ENCODE assay signal across 8 cellular contexts in the genomic region with DNA sequence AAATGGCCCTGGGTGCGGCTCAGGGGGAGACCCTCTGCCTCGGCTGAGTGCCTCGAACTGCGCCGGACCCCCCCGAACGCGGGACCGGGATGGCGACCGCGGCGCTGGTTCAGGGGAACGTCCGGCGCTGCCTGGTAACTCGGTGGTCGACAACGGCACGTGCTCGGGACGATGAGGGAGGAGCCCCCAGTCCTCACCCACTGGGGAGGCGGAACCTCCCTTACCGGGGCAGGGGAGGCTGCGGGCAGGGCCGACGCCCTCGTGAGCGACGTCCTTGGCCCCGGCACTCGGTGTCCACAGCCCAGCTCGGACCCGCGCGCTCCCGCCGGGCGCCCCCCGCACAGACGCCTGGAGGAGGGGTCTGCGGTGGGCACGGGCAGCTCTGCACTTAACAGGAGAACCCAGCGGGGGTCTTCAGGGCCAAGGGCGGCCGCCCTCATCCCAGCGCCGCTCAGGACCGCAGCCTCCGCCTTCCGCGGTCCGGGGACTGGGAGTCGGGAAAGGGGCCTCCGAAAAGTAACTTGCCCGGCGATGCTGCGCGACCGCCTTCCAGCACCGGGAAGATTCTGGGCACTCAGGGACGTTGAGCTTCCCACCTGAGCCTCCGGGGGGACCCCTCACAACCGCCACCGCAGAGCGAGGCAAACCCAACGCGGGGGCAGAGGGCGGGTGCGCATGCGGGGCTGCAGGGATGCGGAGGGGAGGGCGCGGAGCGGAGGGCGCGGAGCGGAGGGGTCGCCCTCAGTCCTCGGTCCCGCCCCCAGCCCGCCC. TPM values are rescaled to one million over a fixed set of nuclear protein-coding genes. Genes with fewer than 3 reads are reported as not detected.
DNase-seq lines count a peak whose midpoint lies in the region; ATAC-seq and TF ChIP-seq lines count a peak whose summit lies in the region.

No MANE protein-coding gene starts in this region.

- 16% methylated on average over 48 of the region's 82 CpGs for WGBS in mesenchymal stem cell

- H3K27ac ChIP-seq in colonic mucosa (no peak overlapping the region), mesenchymal stem cell (ENCODE audit: low read length, poor library complexity, severe bottlenecking) (no peak overlapping the region), upper lobe of right lung (no peak overlapping the region)
- H3K27ac ChIP-seq in CD4-positive, alpha-beta memory T cell (ENCODE audit: low read depth, low read length) = no peak overlapping the region

- peak overlapping the region; percentile 2 for H4K91ac ChIP-seq in mesenchymal stem cell (ENCODE audit: low read length)

- CTCF ChIA-PET in CD4-positive, alpha-beta memory T cell (lab: Charles Lee; ENCODE audit: partially characterized antibody) = interaction anchor here (0.8 kb wide), 1 partner anchor 66 kb away, joined by 3 read pairs; no protein-coding TSS in a partner anchor

- H2BK12ac ChIP-seq in mesenchymal stem cell (ENCODE audit: low read length in 2 of 2) = peak overlapping the region in 1 of 2 experiments; percentile 71

- POLR2A ChIA-PET in CD4-positive, alpha-beta memory T cell (lab: Charles Lee; ENCODE audit: partially characterized antibody) = interaction anchor here (3.1 kb wide), 1 partner anchor 15 kb away, joined by 11 read pairs; a partner anchor contains a TSS

- peaks cover 5% of the 10 kb centered on the region for H3K4me1 ChIP-seq in colonic mucosa
- H3K4me1 ChIP-seq in mesenchymal stem cell (ENCODE audit: control insufficient read depth, insufficient read depth, low read depth, low read length) = peaks cover 40% of the 10 kb centered on the region
- H3K4me1 ChIP-seq in upper lobe of right lung = peaks cover 7% of the 10 kb centered on the region
- peaks cover 27% of the 10 kb centered on the region for H3K4me1 ChIP-seq in CD4-positive, alpha-beta memory T cell (ENCODE audit: insufficient read depth, low read length)

- H3K14ac ChIP-seq in mesenchymal stem cell (ENCODE audit: low read length in 2 of 2) = peak overlapping the region in 1 of 2 experiments; percentile 77

- H3K27me3 Mint-ChIP-seq in activated naive CD8-positive, alpha-beta T cell treated with anti-CD3 and anti-CD28 coated beads, Interleukin-2, amount 50 U/mL, for 24 hours = peaks cover 41% of the 10 kb centered on the region
- H3K27me3 Mint-ChIP-seq in activated naive CD8-positive, alpha-beta T cell treated with anti-CD3 and anti-CD28 coated beads for 36 hours = peaks cover 52% of the 10 kb centered on the region
- H3K27me3 Mint-ChIP-seq in CD4-positive, alpha-beta memory T cell = peaks cover 18 to 23% of the 10 kb centered on the region in 2 donors

- H3K4me3 ChIP-seq in colonic mucosa (peak overlapping the region; percentile 54), mesenchymal stem cell (ENCODE audit: insufficient read depth in 1 of 2, low read depth in 1 of 2, low read length in 2 of 2) (peak overlapping the region in 1 of 2 experiments; percentile 49), upper lobe of right lung (peak overlapping the region; percentile 59)
- H3K4me3 ChIP-seq in CD4-positive, alpha-beta memory T cell (ENCODE audit: low read length in 2 of 2) = no peak overlapping the region

- peak overlapping the region in 1 of 2 experiments; percentile 96 for H3K23ac ChIP-seq in mesenchymal stem cell (ENCODE audit: low read length in 2 of 2)

- no peak overlapping the region for H2AK5ac ChIP-seq in mesenchymal stem cell (ENCODE audit: low read length, severe bottlenecking)

- H3K27me3 ChIP-seq in colonic mucosa = peaks cover 14% of the 10 kb centered on the region
- H3K27me3 ChIP-seq in mesenchymal stem cell (ENCODE audit: control insufficient read depth in 1 of 2, insufficient read depth in 1 of 2, low read length in 2 of 2) = peaks cover 16 to 72% of the 10 kb centered on the region in 2 experiments
- H3K27me3 ChIP-seq in upper lobe of right lung = peaks cover 34% of the 10 kb centered on the region
- H3K27me3 ChIP-seq in CD4-positive, alpha-beta memory T cell (ENCODE audit: insufficient read depth, low read length) = peaks cover 26% of the 10 kb centered on the region

- peak overlapping the region; percentile 14 to 72 for H3K18ac ChIP-seq in mesenchymal stem cell (ENCODE audit: low read depth in 1 of 2, low read length in 2 of 2)

- intact Hi-C loops in colonic mucosa (cut with DNase I) = no loop called here
- intact Hi-C loops in upper lobe of right lung (cut with DNase I) = no loop called here
- intact Hi-C loops in CD4-positive, alpha-beta memory T cell (cut with micrococcal nuclease) = no loop called here

- H3K79me1 ChIP-seq in mesenchymal stem cell (replicated peaks; ENCODE audit: low read length, poor library complexity, severe bottlenecking) = peaks cover 4% of the 10 kb centered on the region

- peak overlapping the region in 1 of 2 experiments; percentile 12 for H3K4ac ChIP-seq in mesenchymal stem cell (ENCODE audit: low read depth in 1 of 2, low read length in 2 of 2)

- no peaks in the 10 kb centered on the region for H3K36me3 Mint-ChIP-seq in activated naive CD8-positive, alpha-beta T cell treated with anti-CD3 and anti-CD28 coated beads, Interleukin-2, amount 50 U/mL, for 24 hours (ENCODE audit: low read depth)
- no peaks in the 10 kb centered on the region for H3K36me3 Mint-ChIP-seq in activated naive CD8-positive, alpha-beta T cell treated with anti-CD3 and anti-CD28 coated beads for 36 hours
- H3K36me3 Mint-ChIP-seq in CD4-positive, alpha-beta memory T cell = no peaks in the 10 kb centered on the region

- peak overlapping the region; percentile 29 for H4K8ac ChIP-seq in mesenchymal stem cell (ENCODE audit: low read length)

- no peak overlapping the region for H2AFZ ChIP-seq in mesenchymal stem cell (ENCODE audit: low read depth, low read length)

- no peak for TF ChIP-seq CTCF in colonic mucosa (IDR thresholded peaks at IDR 0.05)
- no peak for TF ChIP-seq CTCF in upper lobe of right lung (IDR thresholded peaks at IDR 0.05)

- peak overlapping the region; percentile 74 for H2BK15ac ChIP-seq in mesenchymal stem cell (ENCODE audit: low read depth, poor library complexity, severe bottlenecking)

- no peak overlapping the region for H2BK120ac ChIP-seq in mesenchymal stem cell (ENCODE audit: low read depth, low read length)

- H3K27ac Mint-ChIP-seq in activated naive CD8-positive, alpha-beta T cell treated with anti-CD3 and anti-CD28 coated beads, Interleukin-2, amount 50 U/mL, for 24 hours = no peak overlapping the region
- no peak overlapping the region for H3K27ac Mint-ChIP-seq in activated naive CD8-positive, alpha-beta T cell treated with anti-CD3 and anti-CD28 coated beads for 36 hours
- H3K27ac Mint-ChIP-seq in CD4-positive, alpha-beta memory T cell = no peak overlapping the region

- no peak overlapping the region for H2BK5ac ChIP-seq in mesenchymal stem cell (ENCODE audit: low read depth, low read length, poor library complexity, severe bottlenecking)

- H3K9ac ChIP-seq in colonic mucosa (ENCODE audit: low read depth in 2 of 2, low read length in 2 of 2) = peak overlapping the region in 1 of 2 donors; percentile 73
- H3K9ac ChIP-seq in mesenchymal stem cell (ENCODE audit: low read length) = no peak overlapping the region

- H3K9me3 ChIP-seq in colonic mucosa (no peaks in the 10 kb centered on the region), mesenchymal stem cell (ENCODE audit: control insufficient read depth, low read length) (no peaks in the 10 kb centered on the region), upper lobe of right lung (no peaks in the 10 kb centered on the region)
- H3K9me3 ChIP-seq in CD4-positive, alpha-beta memory T cell (ENCODE audit: control insufficient read depth in 1 of 2, low read length in 2 of 2) = no peaks in the 10 kb centered on the region

- peak overlapping the region; percentile 45 for H3K4me2 ChIP-seq in mesenchymal stem cell (ENCODE audit: low read length, poor library complexity, severe bottlenecking)

- no peak for TF ChIP-seq POLR2A in erythroblast (IDR thresholded peaks at IDR 0.05; ENCODE audit: low read length)

- no peaks in the 10 kb centered on the region for H3K9me3 Mint-ChIP-seq in activated naive CD8-positive, alpha-beta T cell treated with anti-CD3 and anti-CD28 coated beads, Interleukin-2, amount 50 U/mL, for 24 hours
- H3K9me3 Mint-ChIP-seq in activated naive CD8-positive, alpha-beta T cell treated with anti-CD3 and anti-CD28 coated beads for 36 hours = no peaks in the 10 kb centered on the region
- H3K9me3 Mint-ChIP-seq in CD4-positive, alpha-beta memory T cell = no peaks in the 10 kb centered on the region

- no peak for ATAC-seq in activated naive CD8-positive, alpha-beta T cell treated with anti-CD3 and anti-CD28 coated beads, Interleukin-2, amount 50 U/mL, for 24 hours
- ATAC-seq in upper lobe of right lung (no peak), HG02571 (IDR thresholded peaks at IDR 0.05; ENCODE audit: unreplicated experiment) (no peak)

- peak; percentile 6 for DNase-seq in activated naive CD8-positive, alpha-beta T cell treated with anti-CD3 and anti-CD28 coated beads, Interleukin-2, amount 50 U/mL, for 24 hours
- no peak for DNase-seq in activated naive CD8-positive, alpha-beta T cell treated with anti-CD3 and anti-CD28 coated beads for 36 hours
- DNase-seq in colonic mucosa (no peak), mesenchymal stem cell (no peak), upper lobe of right lung (peak; percentile 67), erythroblast (lab: John Stamatoyannopoulos, UW) (no peak)
- DNase-seq in CD4-positive, alpha-beta memory T cell = no peak

- H3K36me3 ChIP-seq in colonic mucosa = no peaks in the 10 kb centered on the region
- H3K36me3 ChIP-seq in mesenchymal stem cell (ENCODE audit: control insufficient read depth in 1 of 2, insufficient read depth in 2 of 2, low read depth in 1 of 2, low read length in 2 of 2) = peaks cover 0 to 7% of the 10 kb centered on the region in 2 experiments
- no peaks in the 10 kb centered on the region for H3K36me3 ChIP-seq in upper lobe of right lung
- H3K36me3 ChIP-seq in CD4-positive, alpha-beta memory T cell (ENCODE audit: insufficient read depth, low read length) = no peaks in the 10 kb centered on the region

- H3K4me1 Mint-ChIP-seq in activated naive CD8-positive, alpha-beta T cell treated with anti-CD3 and anti-CD28 coated beads, Interleukin-2, amount 50 U/mL, for 24 hours = peaks cover 13% of the 10 kb centered on the region
- H3K4me1 Mint-ChIP-seq in activated naive CD8-positive, alpha-beta T cell treated with anti-CD3 and anti-CD28 coated beads for 36 hours = peaks cover 5% of the 10 kb centered on the region
- peaks cover 4 to 21% (median 5%) of the 10 kb centered on the region in 4 donors for H3K4me1 Mint-ChIP-seq in CD4-positive, alpha-beta memory T cell

- H3K4me3 Mint-ChIP-seq in activated naive CD8-positive, alpha-beta T cell treated with anti-CD3 and anti-CD28 coated beads, Interleukin-2, amount 50 U/mL, for 24 hours = no peak overlapping the region
- no peak overlapping the region for H3K4me3 Mint-ChIP-seq in activated naive CD8-positive, alpha-beta T cell treated with anti-CD3 and anti-CD28 coated beads for 36 hours
- H3K4me3 Mint-ChIP-seq in CD4-positive, alpha-beta memory T cell = peak overlapping the region in 1 of 8 donors; percentile 15

RNA-seq across cellular contexts. Expression of a gene that starts 1.7 kb away (rescaled TPM):
- total RNA-seq in activated naive CD8-positive, alpha-beta T cell treated with anti-CD3 and anti-CD28 coated beads for 36 hours = 1 to 10 TPM in 1 of 2 experiments, under 1 TPM in 1; 0.93 to 1.1 TPM
- total RNA-seq in colonic mucosa = 10 to 100 TPM; 30.5 to 47.3 TPM
- 28.5 TPM for polyA plus RNA-seq in mesenchymal stem cell (2013, experiment 1 of 2)
- polyA plus RNA-seq in mesenchymal stem cell (2013, experiment 2 of 2) = 25.8 TPM
- total RNA-seq in upper lobe of right lung = 26.8 TPM
- total RNA-seq in CD4-positive, alpha-beta memory T cell = not detected
- under 1 TPM in 1 of 2 donors, not detected in 1; 0.36 TPM for polyA plus RNA-seq in CD4-positive, alpha-beta memory T cell

RNA-seq across cellular contexts. Expression of a gene that starts 15.1 kb away (rescaled TPM):
- total RNA-seq in activated naive CD8-positive, alpha-beta T cell treated with anti-CD3 and anti-CD28 coated beads for 36 hours = 10 to 100 TPM; 71.7 to 78.4 TPM
- total RNA-seq in colonic mucosa (10 to 100 TPM; 21.9 to 25.2 TPM), upper lobe of right lung (93.6 TPM)
- 70.3 TPM for polyA plus RNA-seq in mesenchymal stem cell (2013, experiment 1 of 2)
- polyA plus RNA-seq in mesenchymal stem cell (2013, experiment 2 of 2) = 75.0 TPM
- total RNA-seq in CD4-positive, alpha-beta memory T cell = 10 to 100 TPM; 31.6 to 33.2 TPM
- polyA plus RNA-seq in CD4-positive, alpha-beta memory T cell = 100 to 1,000 TPM; 212 to 309 TPM

RNA-seq across cellular contexts. Expression of a gene that starts 16.3 kb away (rescaled TPM):
- total RNA-seq in activated naive CD8-positive, alpha-beta T cell treated with anti-CD3 and anti-CD28 coated beads for 36 hours = not detected
- total RNA-seq in colonic mucosa (not detected), upper lobe of right lung (0.35 TPM)
- polyA plus RNA-seq in mesenchymal stem cell (2013, experiment 1 of 2) = not detected
- polyA plus RNA-seq in mesenchymal stem cell (2013, experiment 2 of 2) = not detected
- total RNA-seq in CD4-positive, alpha-beta memory T cell = not detected
- under 1 TPM in 1 of 2 donors, not detected in 1; 0.16 TPM for polyA plus RNA-seq in CD4-positive, alpha-beta memory T cell

RNA-seq across cellular contexts. Expression of a gene that starts 21.7 kb away (rescaled TPM):
- total RNA-seq in activated naive CD8-positive, alpha-beta T cell treated with anti-CD3 and anti-CD28 coated beads for 36 hours = 10 to 100 TPM; 30.4 to 30.5 TPM
- total RNA-seq in colonic mucosa (100 to 1,000 TPM in 1 of 2 donors, 10 to 100 TPM in 1; 68.1 to 106 TPM), upper lobe of right lung (135 TPM)
- 64.9 TPM for polyA plus RNA-seq in mesenchymal stem cell (2013, experiment 1 of 2)
- 62.3 TPM for polyA plus RNA-seq in mesenchymal stem cell (2013, experiment 2 of 2)
- 1 to 10 TPM; 1.2 to 1.4 TPM for total RNA-seq in CD4-positive, alpha-beta memory T cell
- not detected for polyA plus RNA-seq in CD4-positive, alpha-beta memory T cell

RNA-seq across cellular contexts. Expression of a gene that starts 32.0 kb away (rescaled TPM):
- total RNA-seq in activated naive CD8-positive, alpha-beta T cell treated with anti-CD3 and anti-CD28 coated beads for 36 hours = 1 to 10 TPM in 1 of 2 experiments, under 1 TPM in 1; 0.85 to 1.3 TPM
- total RNA-seq in colonic mucosa (under 1 TPM; 0.61 to 0.64 TPM), upper lobe of right lung (2.1 TPM)
- 0.75 TPM for polyA plus RNA-seq in mesenchymal stem cell (2013, experiment 1 of 2)
- 0.60 TPM for polyA plus RNA-seq in mesenchymal stem cell (2013, experiment 2 of 2)
- 1 to 10 TPM; 2.2 to 2.9 TPM for total RNA-seq in CD4-positive, alpha-beta memory T cell
- polyA plus RNA-seq in CD4-positive, alpha-beta memory T cell = under 1 TPM in 1 of 2 donors, not detected in 1; 0.50 TPM

Comparison
In these comparisons a context has a peak if more than half of its experiments do, and no peak if none do; other contexts are left out.
1. DNase-seq: peak in activated naive CD8-positive, alpha-beta T cell treated with anti-CD3 and anti-CD28 coated beads, Interleukin-2, amount 50 U/mL, for 24 hours (single experiment) and upper lobe of right lung (single experiment); none in activated naive CD8-positive, alpha-beta T cell treated with anti-CD3 and anti-CD28 coated beads for 36 hours (single experiment), colonic mucosa (single experiment), mesenchymal stem cell (single experiment), CD4-positive, alpha-beta memory T cell (0 of 5) and erythroblast (0 of 2).
2. H3K4me3 ChIP-seq: peak in colonic mucosa (single experiment) and upper lobe of right lung (single experiment); none in CD4-positive, alpha-beta memory T cell (0 of 2).
3. RNA of a gene that starts 1.7 kb away (total RNA-seq): 30.5 to 47.3 TPM in colonic mucosa and 26.8 TPM in upper lobe of right lung (single experiment); 0.93 to 1.1 TPM in activated naive CD8-positive, alpha-beta T cell treated with anti-CD3 and anti-CD28 coated beads for 36 hours and not detected in CD4-positive, alpha-beta memory T cell; every median in the first group is over 10 times any median in the second.